1 cellular context compared by ENCODE assay signal in genomic region chr2:26784570-26785234, GRCh38.
TF ChIP-seq lines count a peak whose summit lies in the region.

No MANE protein-coding gene starts in this region.

TF ChIP-seq in SK-N-SH treated with all-trans-retinoic acid at 6 μM for 48 hours, 23 proteins besides CTCF, POLR2A, EP300 and RAD21 (continued from another document):
- TF ChIP-seq PATZ1 (CRISPR knock-in tag; IDR thresholded peaks at IDR 0.05; ENCODE audit: borderline replicate concordance): no peak
- TF ChIP-seq BACH2 (CRISPR knock-in tag; IDR thresholded peaks at IDR 0.05; ENCODE audit: borderline replicate concordance): no peak
- no peak for TF ChIP-seq RARB (CRISPR knock-in tag; IDR thresholded peaks at IDR 0.05)
- no peak for TF ChIP-seq ZC3H10 (CRISPR knock-in tag; IDR thresholded peaks at IDR 0.05)
- TF ChIP-seq, protein P1, sequence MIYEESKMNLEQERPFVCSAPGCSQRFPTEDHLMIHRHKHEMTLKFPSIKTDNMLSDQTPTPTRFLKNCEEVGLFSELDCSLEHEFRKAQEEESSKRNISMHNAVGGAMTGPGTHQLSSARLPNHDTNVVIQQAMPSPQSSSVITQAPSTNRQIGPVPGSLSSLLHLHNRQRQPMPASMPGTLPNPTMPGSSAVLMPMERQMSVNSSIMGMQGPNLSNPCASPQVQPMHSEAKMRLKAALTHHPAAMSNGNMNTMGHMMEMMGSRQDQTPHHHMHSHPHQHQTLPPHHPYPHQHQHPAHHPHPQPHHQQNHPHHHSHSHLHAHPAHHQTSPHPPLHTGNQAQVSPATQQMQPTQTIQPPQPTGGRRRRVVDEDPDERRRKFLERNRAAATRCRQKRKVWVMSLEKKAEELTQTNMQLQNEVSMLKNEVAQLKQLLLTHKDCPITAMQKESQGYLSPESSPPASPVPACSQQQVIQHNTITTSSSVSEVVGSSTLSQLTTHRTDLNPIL (CRISPR knock-in tag; IDR thresholded peaks at IDR 0.05; ENCODE audit: low read depth): no peak
- TF ChIP-seq OSR1 (CRISPR knock-in tag; IDR thresholded peaks at IDR 0.05): no peak
- TF ChIP-seq TCF4 (CRISPR knock-in tag; IDR thresholded peaks at IDR 0.05; ENCODE audit: borderline replicate concordance): no peak
- TF ChIP-seq ZNF565 (CRISPR knock-in tag; conservative IDR thresholded peaks at IDR 0.05; ENCODE audit: low read depth): no peak
- TF ChIP-seq POU6F1 (CRISPR knock-in tag; IDR thresholded peaks at IDR 0.05; ENCODE audit: borderline replicate concordance, low read depth): no peak
- TF ChIP-seq GLIS3 (CRISPR knock-in tag; IDR thresholded peaks at IDR 0.05): no peak
- no peak for TF ChIP-seq CSRNP3 (CRISPR knock-in tag; IDR thresholded peaks at IDR 0.05)
- TF ChIP-seq ZFP3 (CRISPR knock-in tag; IDR thresholded peaks at IDR 0.05): no peak
